In genomic region chr20:47544852-47545251, GRCh38 we compare ENCODE assay signal across 2 cellular contexts.
TF ChIP-seq lines count a peak whose summit lies in the region.

No MANE protein-coding gene starts in this region.

TF ChIP-seq in IMR-90, 13 proteins besides CTCF, POLR2A, EP300 and RAD21:
- TF ChIP-seq MAZ (IDR thresholded peaks at IDR 0.05; ENCODE audit: borderline replicate concordance, low read depth, low read length), result no peak
- no peak for TF ChIP-seq RFX5 (IDR thresholded peaks at IDR 0.05; ENCODE audit: low read depth, low read length)
- no peak for TF ChIP-seq CHD1 (IDR thresholded peaks at IDR 0.05; ENCODE audit: low read depth, low read length)
- no peak for TF ChIP-seq NFE2L2 (IDR thresholded peaks at IDR 0.05; ENCODE audit: low read depth, low read length)
- no peak for TF ChIP-seq MAFK (IDR thresholded peaks at IDR 0.05; ENCODE audit: low read depth, low read length)
- no peak for TF ChIP-seq FOS (IDR thresholded peaks at IDR 0.05; ENCODE audit: low read depth, low read length)
- no peak for TF ChIP-seq USF2 (IDR thresholded peaks at IDR 0.05; ENCODE audit: low read depth, low read length)
- no peak for TF ChIP-seq ELK1 (IDR thresholded peaks at IDR 0.05; ENCODE audit: borderline replicate concordance, low read depth, low read length)
- no peak for TF ChIP-seq MXI1 (IDR thresholded peaks at IDR 0.05; ENCODE audit: borderline replicate concordance, low read depth, low read length)
- no peak for TF ChIP-seq SMC3 (IDR thresholded peaks at IDR 0.05; ENCODE audit: low read depth, low read length)
- TF ChIP-seq RCOR1 (IDR thresholded peaks at IDR 0.05; ENCODE audit: insufficient replicate concordance, low read length), result no peak
- no peak for TF ChIP-seq CEBPB (IDR thresholded peaks at IDR 0.05; ENCODE audit: low read depth, low read length)
- no peak for TF ChIP-seq BHLHE40 (IDR thresholded peaks at IDR 0.05; ENCODE audit: low read depth, low read length)

TF ChIP-seq in GM12878, 131 proteins besides CTCF, POLR2A, EP300 and RAD21:
- TF ChIP-seq REST (IDR thresholded peaks at IDR 0.05; ENCODE audit: low read depth, low read length) (no peak), RELB (IDR thresholded peaks at IDR 0.05; ENCODE audit: low read depth) (no peak), BCL3 (IDR thresholded peaks at IDR 0.05; ENCODE audit: borderline replicate concordance, insufficient read depth, low read depth, low read length, poor library complexity, severe bottlenecking) (no peak), TCF3 (IDR thresholded peaks at IDR 0.05; ENCODE audit: borderline replicate concordance, insufficient read depth, low read depth, low read length) (no peak), ZNF24 (IDR thresholded peaks at IDR 0.05) (no peak), ESRRA (IDR thresholded peaks at IDR 0.05; ENCODE audit: low read length) (no peak), SP1 (IDR thresholded peaks at IDR 0.05; ENCODE audit: low read depth, low read length) (no peak), CBX3 (IDR thresholded peaks at IDR 0.05; ENCODE audit: borderline replicate concordance, low read depth) (no peak), CUX1 (IDR thresholded peaks at IDR 0.05; ENCODE audit: insufficient replicate concordance, low read depth, low read length) (no peak), PML (IDR thresholded peaks at IDR 0.05; ENCODE audit: low read length) (no peak), KAT2A (conservative IDR thresholded peaks at IDR 0.05; ENCODE audit: control insufficient read depth, low read depth, low read length) (no peak), YY1 (IDR thresholded peaks at IDR 0.05; ENCODE audit: low read depth, low read length) (no peak), NFYA (IDR thresholded peaks at IDR 0.05; ENCODE audit: borderline replicate concordance, low read depth, low read length) (no peak), PAX5 (IDR thresholded peaks at IDR 0.05; ENCODE audit: borderline replicate concordance, low read depth, low read length) (no peak), SMC3 (IDR thresholded peaks at IDR 0.05; ENCODE audit: borderline replicate concordance, low read length) (no peak)
